28 cellular contexts compared by ENCODE assay signal in genomic region chr11:117744471-117745280, GRCh38. TPM values are rescaled to one million over a fixed set of nuclear protein-coding genes. Genes with fewer than 3 reads are reported as not detected.
A peak's percentile ranks its signal among the peaks of the same experiment; 100 is the strongest.
DNase-seq lines count a peak whose midpoint lies in the region; FAIRE-seq and TF ChIP-seq lines count a peak whose summit lies in the region.
"Had no signal": no experiment of that assay in that cellular context is flagged by ENCODE, and none has a peak within 500 bp of the region (broad histone marks: within the 10 kb centered on the region; RNA-seq: fewer than 3 reads in every experiment).

No MANE protein-coding gene starts in this region.

- FAIRE-seq in bronchial epithelial cell (lab: Jason Lieb, UNC), result no peak
- FAIRE-seq: GM19239, HTR-8/SVneo had no signal

- H3K4me3 ChIP-seq in bronchial epithelial cell (ENCODE audit: low read depth, low read length), result no peak overlapping the region
- H3K4me3 ChIP-seq: SK-N-MC had no signal

- in situ Hi-C loops in KBM-7 (cut with MboI; ENCODE audit: low pct_unique_long_range_greater_than_20kb, low sequenced_read_pairs), result no loop called here

- no peak for TF ChIP-seq CTCF in bronchial epithelial cell (IDR thresholded peaks at IDR 0.05; ENCODE audit: insufficient read depth, low read length, severe bottlenecking)
- no peak for TF ChIP-seq CTCF in GM10248 (IDR thresholded peaks at IDR 0.05; ENCODE audit: control extremely low read depth, extremely low read depth, low read depth, missing control alignments)

- H3K36me3 ChIP-seq in bronchial epithelial cell (ENCODE audit: control insufficient read depth, insufficient read depth, low read length), result no peaks in the 10 kb centered on the region

- H3K27me3 ChIP-seq in bronchial epithelial cell (ENCODE audit: control insufficient read depth, insufficient read depth, low read length), result peaks cover 4% of the 10 kb centered on the region

- CTCF ChIA-PET in GM10248 (lab: Yijun Ruan, JAX), result no interaction called here

- DNase-seq in NOMO-1 treated with DMSO at 0.1 percent for 48 hours (lab: John Stamatoyannopoulos, UW; ENCODE audit: unreplicated experiment), result peak; percentile 13
- DNase-seq in NOMO-1 (lab: John Stamatoyannopoulos, UW; ENCODE audit: unreplicated experiment in 2 of 2), result no peak
- peak; percentile 15 for DNase-seq in KBM-7
- DNase-seq in bronchial epithelial cell (ENCODE audit: low read depth), result peak; percentile 7
- DNase-seq in retina, result peak; percentile 66
- no peak for DNase-seq in GM10248 (ENCODE audit: extremely low spot score)
- no peak for DNase-seq in SIG-M5 (lab: John Stamatoyannopoulos, UW)
- DNase-seq in activated gamma-delta T cell (lab: John Stamatoyannopoulos, UW), result no peak
- DNase-seq: 8988T; C1 segment of cervical spinal cord; Calu3; CD8-positive, alpha-beta T cell; DMS153; GOT3; HCEC 1CT; Karpas-422; NCI-H1694; NCI-H2081; NCI-H2171; NCI-H345; NCI-H774; SHP77 had no signal

- POLR2A ChIA-PET in GM10248 (lab: Yijun Ruan, JAX), result no interaction called here

RNA-seq across cellular contexts. Expression of gene DSCAML1, which starts 52.3 kb away (rescaled TPM):
- total RNA-seq in bronchial epithelial cell, result under 0.01 TPM in 1 of 2 replicates, not detected in the other
- total RNA-seq: G401, MCF 10A, RPMI7951 had no signal

Comparison
In these comparisons a context has a peak if more than half of its experiments do, and no peak if none do; other contexts are left out.
1. DNase-seq: peak in NOMO-1 treated with DMSO at 0.1 percent for 48 hours (single experiment), KBM-7 (single experiment), bronchial epithelial cell (single experiment) and retina (single experiment); none in NOMO-1 (0 of 2), GM10248 (single experiment), SIG-M5 (single experiment) and activated gamma-delta T cell (single experiment).